ENCODE assay signal across 11 cellular contexts in the genomic region with DNA sequence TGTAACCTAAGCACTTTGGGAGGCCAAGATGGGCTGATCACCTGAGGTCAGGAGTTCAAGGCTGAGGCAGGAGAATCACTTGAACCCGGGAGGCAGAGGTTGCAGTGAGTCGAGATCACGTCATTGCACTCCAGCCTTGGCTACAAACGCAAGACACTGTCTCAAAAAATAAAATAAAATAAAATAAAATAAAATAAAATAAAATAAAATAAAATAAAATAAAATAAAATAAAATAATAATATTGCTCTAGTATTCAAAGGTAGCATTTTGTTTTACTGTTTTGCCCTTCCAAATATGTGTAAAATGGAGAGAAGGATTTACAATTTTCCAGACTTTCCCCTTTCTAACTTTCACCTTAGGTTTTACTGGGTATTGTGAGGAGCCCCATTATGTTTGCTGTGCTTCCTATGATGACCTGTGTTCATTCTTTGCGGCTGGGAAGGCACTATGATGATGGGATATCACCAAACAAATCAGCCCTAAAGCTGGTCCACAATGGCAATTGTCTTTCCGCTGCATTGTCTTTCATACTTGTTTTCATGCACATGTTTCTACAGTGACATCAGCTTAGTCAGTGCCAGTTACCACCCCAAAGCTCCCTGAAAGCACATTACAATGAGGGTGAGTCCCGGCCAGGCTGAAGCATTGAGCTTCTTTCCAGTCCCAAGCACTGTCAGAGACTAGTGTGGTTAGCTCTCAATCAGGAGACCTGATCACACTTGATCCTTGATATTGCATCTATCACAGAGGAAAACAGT. TPM values are rescaled to one million over a fixed set of nuclear protein-coding genes. Genes with fewer than 3 reads are reported as not detected.
A peak's percentile ranks its signal among the peaks of the same experiment; 100 is the strongest.
DNase-seq lines count a peak whose midpoint lies in the region; ATAC-seq lines count a peak whose summit lies in the region.
"Had no signal": no experiment of that assay in that cellular context is flagged by ENCODE, and none has a peak within 500 bp of the region (broad histone marks: within the 10 kb centered on the region; RNA-seq: fewer than 3 reads in every experiment).

No MANE protein-coding gene starts in this region.

- intact Hi-C loops in Right ventricle myocardium inferior (cut with DNase I): no loop called here

- H3K27ac Mint-ChIP-seq in activated T-cell treated with anti-CD3 and anti-CD28 coated beads, Interleukin-2, amount 50 U/mL, for 72 hours: peak overlapping the region; percentile 91
- H3K27ac Mint-ChIP-seq in immature natural killer cell: peak overlapping the region in 2 of 6 donors; percentile 1 to 38
- H3K27ac Mint-ChIP-seq: activated naive CD8-positive, alpha-beta T cell had no signal

- no peaks in the 10 kb centered on the region for H3K27me3 ChIP-seq in NT2/D1 (ENCODE audit: insufficient read depth, insufficient read length)

- peaks cover 6% of the 10 kb centered on the region for H3K27me3 Mint-ChIP-seq in activated T-cell treated with anti-CD3 and anti-CD28 coated beads, Interleukin-2, amount 50 U/mL, for 72 hours (ENCODE audit: low read depth)
- peaks cover 0 to 2% (median 0%) of the 10 kb centered on the region in 3 donors for H3K27me3 Mint-ChIP-seq in immature natural killer cell (ENCODE audit: low read depth in 3 of 3)
- H3K27me3 Mint-ChIP-seq: activated naive CD8-positive, alpha-beta T cell had no signal

- peak; percentile 78 to 80 for ATAC-seq in activated T-cell treated with anti-CD3 and anti-CD28 coated beads, Interleukin-2, amount 50 U/mL, for 72 hours (replicated peaks in 1 of 2)
- ATAC-seq in HG02678 (IDR thresholded peaks at IDR 0.05; ENCODE audit: unreplicated experiment) (peak; percentile 80), Right ventricle myocardium inferior (no peak)
- peak; percentile 49 for ATAC-seq in stimulated activated naive CD8-positive, alpha-beta T cell treated with anti-CD3 and anti-CD28 coated beads, Interleukin-15, Interleukin-2, amounts not matched to agents 100 U/mL and 50 U/mL, for 24 hours

- DNase-seq in activated T-cell treated with anti-CD3 and anti-CD28 coated beads, Interleukin-2, amount 50 U/mL, for 72 hours: peak; percentile 40 to 47
- DNase-seq in activated T-cell treated with anti-CD3 and anti-CD28 coated beads for 4 hours (no peak), NT2/D1 (ENCODE audit: low read depth, low spot score) (peak; percentile 22), NCI-H2107 (lab: John Stamatoyannopoulos, UW) (no peak), immature natural killer cell (no peak), Right ventricle myocardium inferior (ENCODE audit: missing footprints) (no peak)
- no peak for DNase-seq in stimulated activated naive CD8-positive, alpha-beta T cell treated with anti-CD3 and anti-CD28 coated beads, Interleukin-15, Interleukin-2, amounts not matched to agents 100 U/mL and 50 U/mL, for 24 hours

- H3K36me3 ChIP-seq in NT2/D1 (ENCODE audit: insufficient read depth, insufficient read length, low read length): no peaks in the 10 kb centered on the region

- peak overlapping the region in 1 of 2 donors; percentile 64 for H3K4me3 Mint-ChIP-seq in activated T-cell treated with anti-CD3 and anti-CD28 coated beads, Interleukin-2, amount 50 U/mL, for 72 hours
- no peak overlapping the region for H3K4me3 Mint-ChIP-seq in immature natural killer cell
- H3K4me3 Mint-ChIP-seq: activated naive CD8-positive, alpha-beta T cell had no signal

- no peaks in the 10 kb centered on the region for H3K4me1 ChIP-seq in NT2/D1 (ENCODE audit: insufficient read depth, insufficient read length)

- no peak overlapping the region for H3K9ac ChIP-seq in NT2/D1 (ENCODE audit: insufficient read length, low read depth)

- H3K9me3 ChIP-seq in NT2/D1 (ENCODE audit: insufficient read depth, low read length): no peaks in the 10 kb centered on the region

- peaks cover 0 to 4% of the 10 kb centered on the region in 2 donors for H3K36me3 Mint-ChIP-seq in activated T-cell treated with anti-CD3 and anti-CD28 coated beads, Interleukin-2, amount 50 U/mL, for 72 hours (ENCODE audit: insufficient read depth in 2 of 2)
- H3K36me3 Mint-ChIP-seq in immature natural killer cell: peaks cover 3 to 9% (median 8%) of the 10 kb centered on the region in 3 donors
- H3K36me3 Mint-ChIP-seq: activated naive CD8-positive, alpha-beta T cell had no signal

- peaks cover 38% of the 10 kb centered on the region for H3K4me1 Mint-ChIP-seq in activated T-cell treated with anti-CD3 and anti-CD28 coated beads, Interleukin-2, amount 50 U/mL, for 72 hours (ENCODE audit: low read depth)
- H3K4me1 Mint-ChIP-seq in immature natural killer cell: peaks cover 26 to 52% of the 10 kb centered on the region in 2 donors

- no peaks in the 10 kb centered on the region for H3K9me3 Mint-ChIP-seq in activated T-cell treated with anti-CD3 and anti-CD28 coated beads, Interleukin-2, amount 50 U/mL, for 72 hours
- H3K9me3 Mint-ChIP-seq in immature natural killer cell: no peaks in the 10 kb centered on the region

- H3K4me3 ChIP-seq in NT2/D1 (ENCODE audit: insufficient read length, low read depth): no peak overlapping the region

RNA-seq across cellular contexts. Expression of a gene that starts 50.8 kb away (rescaled TPM):
- total RNA-seq in activated T-cell treated with anti-CD3 and anti-CD28 coated beads, Interleukin-2, amount 50 U/mL, for 72 hours: 10 to 100 TPM in 1 of 2 donors, 1 to 10 TPM in 1; 7.9 to 13.5 TPM
- polyA plus RNA-seq in immature natural killer cell: 10 to 100 TPM in 2 of 3 donors, 1 to 10 TPM in 1; 7.4 to 30.0 (median 15.6) TPM
- total RNA-seq in Right ventricle myocardium inferior: not detected
- total RNA-seq: glomerular endothelial cell, pulmonary artery endothelial cell had no signal

Comparison
In these comparisons a context has a peak if more than half of its experiments do, and no peak if none do; other contexts are left out.
1. DNase-seq: peak in activated T-cell treated with anti-CD3 and anti-CD28 coated beads, Interleukin-2, amount 50 U/mL, for 72 hours (2 of 2) and NT2/D1 (single experiment); none in activated T-cell treated with anti-CD3 and anti-CD28 coated beads for 4 hours (single experiment), stimulated activated naive CD8-positive, alpha-beta T cell treated with anti-CD3 and anti-CD28 coated beads, Interleukin-15, Interleukin-2, amounts not matched to agents 100 U/mL and 50 U/mL, for 24 hours (single experiment), NCI-H2107 (single experiment), immature natural killer cell (0 of 3) and Right ventricle myocardium inferior (single experiment).